In the genomic region with DNA sequence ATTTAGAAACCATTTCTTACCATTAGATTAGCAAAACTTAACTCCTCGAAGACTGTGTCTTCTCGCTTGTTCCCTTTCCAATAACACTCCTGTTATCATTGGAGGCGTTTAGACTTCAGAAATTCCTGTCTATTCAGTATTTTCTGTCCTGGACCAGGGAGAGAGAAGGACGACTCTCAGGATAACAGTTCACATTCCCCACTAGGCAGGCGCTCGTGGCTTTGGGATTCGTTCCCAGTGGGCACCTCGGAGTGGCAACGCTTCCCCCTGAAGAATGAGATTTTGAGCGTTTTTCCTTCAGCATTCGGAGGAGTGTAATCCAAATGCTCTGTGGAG, we compare ENCODE assay signal across 8 cellular contexts. TPM values are rescaled to one million over a fixed set of nuclear protein-coding genes. Genes with fewer than 3 reads are reported as not detected.
DNase-seq lines count a peak whose midpoint lies in the region; ATAC-seq, FAIRE-seq and TF ChIP-seq lines count a peak whose summit lies in the region.

No MANE protein-coding gene starts in this region.

- H3K4me3 ChIP-seq in CD4-positive, CD25-positive, alpha-beta regulatory T cell (ENCODE audit: low read depth, low read length): peak overlapping the region; percentile 98
- peak overlapping the region in 2 of 4 donors; percentile 65 for H3K4me3 ChIP-seq in adrenal gland
- peak overlapping the region; percentile 76 for H3K4me3 ChIP-seq in lower lobe of right lung
- peak overlapping the region; percentile 84 to 97 for H3K4me3 ChIP-seq in aorta (ENCODE audit: low read length in 2 of 2)

- peaks cover 27% of the 10 kb centered on the region for H3K4me1 ChIP-seq in CD4-positive, CD25-positive, alpha-beta regulatory T cell (ENCODE audit: control insufficient read depth, insufficient read depth, low read length, poor library complexity, severe bottlenecking)
- H3K4me1 ChIP-seq in adrenal gland (replicated peaks in 1 of 2): peaks cover 8 to 24% of the 10 kb centered on the region in 2 donors
- H3K4me1 ChIP-seq in lower lobe of right lung: peaks cover 19% of the 10 kb centered on the region
- H3K4me1 ChIP-seq in aorta (ENCODE audit: control insufficient read depth in 1 of 2, insufficient read depth in 2 of 2, low read length in 2 of 2): no peaks in the 10 kb centered on the region

- H3K27ac ChIP-seq in CD4-positive, CD25-positive, alpha-beta regulatory T cell (ENCODE audit: insufficient read depth, low read length, poor library complexity, severe bottlenecking): no peak overlapping the region
- H3K27ac ChIP-seq in adrenal gland (peak overlapping the region in 3 of 5 donors; percentile 53 to 78 (median 75)), lower lobe of right lung (no peak overlapping the region), aorta (ENCODE audit: low read depth in 1 of 2, low read length in 2 of 2) (peak overlapping the region in 1 of 2 donors; percentile 88)

- 0 to 1% (median 0%) methylated on average over 11 of the region's 11 CpGs for WGBS in adrenal gland, 4 donors
- WGBS in aorta, 2 donors: 0 to 1% methylated on average over 11 of the region's 11 CpGs

- H3K27ac Mint-ChIP-seq in CD4-positive, CD25-positive, alpha-beta regulatory T cell: peak overlapping the region in 2 of 3 donors; percentile 94 to 97

- peaks cover 20% of the 10 kb centered on the region for H3K36me3 Mint-ChIP-seq in CD4-positive, CD25-positive, alpha-beta regulatory T cell

- intact Hi-C loops in adrenal gland (cut with DNase I): no loop called here
- intact Hi-C loops in lower lobe of right lung (cut with DNase I): no loop called here
- intact Hi-C loops in aorta (cut with DNase I): loop anchor here (2.0 to 10.0 kb wide), 4 partner anchors 18 to 110 kb away; a partner anchor contains a TSS

- peaks cover 0 to 36% (median 16%) of the 10 kb centered on the region in 7 donors for H3K9me3 Mint-ChIP-seq in CD4-positive, CD25-positive, alpha-beta regulatory T cell

- H3K36me3 ChIP-seq in CD4-positive, CD25-positive, alpha-beta regulatory T cell (ENCODE audit: control insufficient read depth, insufficient read depth, low read length): peaks cover 8% of the 10 kb centered on the region
- H3K36me3 ChIP-seq in adrenal gland (replicated peaks in 1 of 2): peaks cover 0 to 1% of the 10 kb centered on the region in 2 donors
- H3K36me3 ChIP-seq in lower lobe of right lung: peaks cover 16% of the 10 kb centered on the region
- peaks cover 0 to 2% of the 10 kb centered on the region in 2 donors for H3K36me3 ChIP-seq in aorta (ENCODE audit: control insufficient read depth in 1 of 2, insufficient read depth in 2 of 2, low read length in 1 of 2)

- peak overlapping the region; percentile 99 to 100 (median 99) for H3K4me3 Mint-ChIP-seq in CD4-positive, CD25-positive, alpha-beta regulatory T cell

- peak in 1 of 6 experiments; percentile 7 for TF ChIP-seq CTCF in adrenal gland (IDR thresholded peaks at IDR 0.05)
- no peak for TF ChIP-seq CTCF in lower lobe of right lung (IDR thresholded peaks at IDR 0.05)

- FAIRE-seq in HTR-8/SVneo (lab: Jason Lieb, UNC): no peak

- no peak for ATAC-seq in CD4-positive, CD25-positive, alpha-beta regulatory T cell (ENCODE audit: low read depth in 2 of 2)
- peak; percentile 14 for ATAC-seq in HG02610 (IDR thresholded peaks at IDR 0.05; ENCODE audit: unreplicated experiment)
- ATAC-seq in lower lobe of right lung: no peak
- ATAC-seq in aorta (ENCODE audit: low FRiP score): peak; percentile 13

- peak in 1 of 2 donors; percentile 5 for TF ChIP-seq POLR2A in adrenal gland (IDR thresholded peaks at IDR 0.05)

- DNase-seq in CD4-positive, CD25-positive, alpha-beta regulatory T cell: no peak
- DNase-seq in adrenal gland: no peak
- DNase-seq in lower lobe of right lung: no peak
- no peak for DNase-seq in aorta
- DNase-seq in HTR-8/SVneo (ENCODE audit: insufficient read length, low spot score): no peak
- no peak for DNase-seq in SHP77 (lab: John Stamatoyannopoulos, UW)
- DNase-seq in kidney glomerular epithelial cell (lab: John Stamatoyannopoulos, UW): no peak

- H3K9me3 ChIP-seq in CD4-positive, CD25-positive, alpha-beta regulatory T cell (ENCODE audit: control insufficient read depth in 2 of 2, low read length in 2 of 2): peaks cover 28 to 44% of the 10 kb centered on the region in 2 experiments
- H3K9me3 ChIP-seq in adrenal gland (replicated peaks in 1 of 3): peaks cover 0 to 28% (median 0%) of the 10 kb centered on the region in 3 donors
- peaks cover 40% of the 10 kb centered on the region for H3K9me3 ChIP-seq in lower lobe of right lung
- H3K9me3 ChIP-seq in aorta (ENCODE audit: control insufficient read depth, low read length): peaks cover 7% of the 10 kb centered on the region

- H3K4me1 Mint-ChIP-seq in CD4-positive, CD25-positive, alpha-beta regulatory T cell: peaks cover 13 to 36% (median 26%) of the 10 kb centered on the region in 4 donors

- H3K27me3 ChIP-seq in CD4-positive, CD25-positive, alpha-beta regulatory T cell (ENCODE audit: control insufficient read depth, insufficient read depth, low read length): no peaks in the 10 kb centered on the region
- H3K27me3 ChIP-seq in adrenal gland (no peaks in the 10 kb centered on the region), lower lobe of right lung (ENCODE audit: low read depth) (no peaks in the 10 kb centered on the region), aorta (ENCODE audit: control insufficient read depth in 1 of 2, insufficient read depth in 2 of 2, low read length in 1 of 2) (no peaks in the 10 kb centered on the region)

- no peaks in the 10 kb centered on the region for H3K27me3 Mint-ChIP-seq in CD4-positive, CD25-positive, alpha-beta regulatory T cell

RNA-seq across cellular contexts. Expression of a gene that starts 0.4 kb away (rescaled TPM):
- 2.3 TPM for total RNA-seq in CD4-positive, CD25-positive, alpha-beta regulatory T cell
- polyA plus RNA-seq in CD4-positive, CD25-positive, alpha-beta regulatory T cell: 1 to 10 TPM; 2.1 to 3.9 (median 3.4) TPM
- total RNA-seq in adrenal gland: 10 to 100 TPM in 1 of 8 donors, 1 to 10 TPM in 7; 3.3 to 10.3 (median 6.1) TPM
- 1 to 10 TPM; 2.5 to 5.3 (median 3.0) TPM for polyA plus RNA-seq in adrenal gland
- 6.8 TPM for total RNA-seq in lower lobe of right lung
- 1 to 10 TPM; 4.5 to 8.8 TPM for total RNA-seq in aorta
- 1 to 10 TPM in 1 of 2 donors, under 1 TPM in 1; 0.50 to 2.6 TPM for polyA plus RNA-seq in aorta

RNA-seq across cellular contexts. Expression of a gene that starts 18.6 kb away (rescaled TPM):
- 42.5 TPM for total RNA-seq in CD4-positive, CD25-positive, alpha-beta regulatory T cell
- 10 to 100 TPM in 3 of 4 donors, 1 to 10 TPM in 1; 9.4 to 12.8 (median 11.4) TPM for polyA plus RNA-seq in CD4-positive, CD25-positive, alpha-beta regulatory T cell
- total RNA-seq in adrenal gland: 10 to 100 TPM; 14.6 to 35.1 (median 28.2) TPM
- polyA plus RNA-seq in adrenal gland: 10 to 100 TPM; 14.5 to 44.6 (median 30.8) TPM
- total RNA-seq in lower lobe of right lung: 31.6 TPM
- 10 to 100 TPM; 27.3 to 42.2 TPM for total RNA-seq in aorta
- 10 to 100 TPM in 1 of 2 donors, 1 to 10 TPM in 1; 4.8 to 40.3 TPM for polyA plus RNA-seq in aorta

RNA-seq across cellular contexts. Expression of a gene that starts 28.6 kb away (rescaled TPM):
- 4.6 TPM for total RNA-seq in CD4-positive, CD25-positive, alpha-beta regulatory T cell
- 1 to 10 TPM; 2.9 to 9.3 (median 5.8) TPM for polyA plus RNA-seq in CD4-positive, CD25-positive, alpha-beta regulatory T cell
- total RNA-seq in adrenal gland: 10 to 100 TPM in 7 of 8 donors, 1 to 10 TPM in 1; 5.9 to 15.2 (median 13.3) TPM
- polyA plus RNA-seq in adrenal gland: 10 to 100 TPM in 1 of 3 donors, 1 to 10 TPM in 2; 2.4 to 11.0 (median 5.1) TPM
- 16.1 TPM for total RNA-seq in lower lobe of right lung
- 10 to 100 TPM in 1 of 2 donors, 1 to 10 TPM in 1; 9.6 to 18.5 TPM for total RNA-seq in aorta
- polyA plus RNA-seq in aorta: 1 to 10 TPM; 2.3 to 2.5 TPM

RNA-seq across cellular contexts. Expression of a gene that starts 40.8 kb away (rescaled TPM):
- 2.3 TPM for total RNA-seq in CD4-positive, CD25-positive, alpha-beta regulatory T cell
- polyA plus RNA-seq in CD4-positive, CD25-positive, alpha-beta regulatory T cell: 1 to 10 TPM in 1 of 4 donors, under 1 TPM in 3; 0.56 to 1.1 (median 0.60) TPM
- total RNA-seq in adrenal gland (1 to 10 TPM; 1.8 to 3.6 (median 2.8) TPM), lower lobe of right lung (2.4 TPM), aorta (1 to 10 TPM; 2.7 to 3.7 TPM)
- polyA plus RNA-seq in adrenal gland (1 to 10 TPM; 1.1 to 2.7 (median 2.0) TPM), aorta (1 to 10 TPM; 1.0 to 2.0 TPM)

RNA-seq across cellular contexts. Expression of a gene that starts 52.1 kb away (rescaled TPM):
- total RNA-seq in CD4-positive, CD25-positive, alpha-beta regulatory T cell: 11.5 TPM
- 10 to 100 TPM; 26.6 to 41.3 (median 30.6) TPM for polyA plus RNA-seq in CD4-positive, CD25-positive, alpha-beta regulatory T cell
- total RNA-seq in adrenal gland: 10 to 100 TPM; 18.9 to 60.9 (median 46.8) TPM
- 10 to 100 TPM; 21.9 to 70.2 (median 32.1) TPM for polyA plus RNA-seq in adrenal gland
- 17.7 TPM for total RNA-seq in lower lobe of right lung
- 10 to 100 TPM; 15.8 to 23.6 TPM for total RNA-seq in aorta
- polyA plus RNA-seq in aorta: 10 to 100 TPM in 1 of 2 donors, 1 to 10 TPM in 1; 9.5 to 28.2 TPM

Comparison
In these comparisons a context has a peak if more than half of its experiments do, and no peak if none do; other contexts are left out.
1. ATAC-seq: peak in HG02610 (single experiment) and aorta (single experiment); none in CD4-positive, CD25-positive, alpha-beta regulatory T cell (0 of 2) and lower lobe of right lung (0 of 2).
2. H3K27ac ChIP-seq: peak in adrenal gland (3 of 5); none in CD4-positive, CD25-positive, alpha-beta regulatory T cell (single experiment) and lower lobe of right lung (single experiment).
3. intact Hi-C loops: an anchor here in aorta (2.0 to 10.0 kb wide); none called in adrenal gland and lower lobe of right lung.